ENCODE assay signal across 14 cellular contexts in genomic region chr5:19880859-19881436, GRCh38.
A peak's percentile ranks its signal among the peaks of the same experiment; 100 is the strongest.
DNase-seq lines count a peak whose midpoint lies in the region; FAIRE-seq lines count a peak whose summit lies in the region.
"Had no signal": no experiment of that assay in that cellular context is flagged by ENCODE, and none has a peak within 500 bp of the region (broad histone marks: within the 10 kb centered on the region; RNA-seq: fewer than 3 reads in every experiment).

No MANE protein-coding gene starts in this region.

- FAIRE-seq in islet of Langerhans (lab: Jason Lieb, UNC), result peak; percentile 92
- FAIRE-seq: astrocyte, TTC549 had no signal

- DNase-seq in DMS153 (lab: John Stamatoyannopoulos, UW) (peak; percentile 98), NCI-H1092 treated with DMSO at 0.1 percent for 48 hours (lab: John Stamatoyannopoulos, UW) (peak; percentile 95), NCI-H748 (lab: John Stamatoyannopoulos, UW; ENCODE audit: unreplicated experiment) (peak; percentile 99), C1 segment of cervical spinal cord (lab: John Stamatoyannopoulos, UW) (no peak), hepatic stellate cell (ENCODE audit: low spot score) (no peak), H4 (ENCODE audit: low spot score) (no peak), NCI-H2227 (lab: John Stamatoyannopoulos, UW; ENCODE audit: unreplicated experiment) (no peak)
- DNase-seq: activated effector memory CD4-positive, alpha-beta T cell treated with anti-CD3 and anti-CD28 coated beads, Interleukin-2, amount 50 U/mL, for 16 hours; head of caudate nucleus; naive B cell; substantia nigra had no signal

Comparison
In these comparisons a context has a peak if more than half of its experiments do, and no peak if none do; other contexts are left out.
1. DNase-seq: peak in DMS153 (single experiment), NCI-H1092 treated with DMSO at 0.1 percent for 48 hours (single experiment) and NCI-H748 (single experiment); none in C1 segment of cervical spinal cord (0 of 14), hepatic stellate cell (single experiment), H4 (single experiment) and NCI-H2227 (single experiment).